ENCODE assay signal across 8 cellular contexts in the genomic region with DNA sequence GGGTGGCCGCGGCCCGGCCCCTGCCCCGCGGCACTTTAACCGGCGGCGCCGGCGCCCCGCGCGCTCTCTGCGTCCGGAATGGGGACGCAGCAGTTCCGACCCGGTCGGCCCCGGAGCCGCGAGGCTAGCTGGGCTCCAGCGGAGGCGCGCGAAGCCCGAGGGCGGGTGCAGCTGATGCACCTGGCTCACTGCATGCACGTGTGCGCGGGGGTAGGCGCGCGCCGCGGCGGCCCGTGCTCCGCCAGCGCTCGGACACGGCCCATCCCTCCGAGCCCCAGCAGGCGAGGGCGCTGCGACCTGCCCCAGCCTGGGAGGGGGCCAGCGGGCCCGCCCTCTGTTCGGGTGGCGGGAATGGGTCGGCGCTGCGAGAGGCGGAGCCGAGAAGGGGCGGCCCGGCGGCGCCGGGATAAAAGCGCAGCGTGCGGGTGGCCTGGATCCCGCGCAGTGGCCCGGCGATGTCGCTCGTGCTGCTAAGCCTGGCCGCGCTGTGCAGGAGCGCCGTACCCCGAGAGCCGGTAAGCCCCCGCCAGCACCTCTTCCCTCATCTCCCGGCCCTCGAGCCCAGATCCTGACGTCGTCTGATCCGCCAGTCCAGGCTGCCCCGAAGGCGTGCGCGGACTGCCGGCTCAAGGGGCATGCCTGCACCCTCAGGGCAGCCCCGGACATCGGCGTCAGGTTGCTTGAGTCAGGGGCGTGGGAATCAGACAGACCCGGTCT. TPM values are rescaled to one million over a fixed set of nuclear protein-coding genes. Genes with fewer than 3 reads are reported as not detected.
DNase-seq lines count a peak whose midpoint lies in the region; ATAC-seq and TF ChIP-seq lines count a peak whose summit lies in the region.

CHDH (minus strand) TSS at position 286 of the 717 bp plus-strand sequence. CDS start 22,411 bp downstream, outside the sequence.
IL17RB (plus strand) TSS at position 435 of the 717 bp plus-strand sequence; CDS start at position 456, 21 bp downstream.

- POLR2A ChIA-PET in CD4-positive, alpha-beta memory T cell (lab: Charles Lee; ENCODE audit: partially characterized antibody) = interaction anchor here (1.1 kb wide), 1 partner anchor 9 kb away, joined by 4 read pairs; no protein-coding TSS in a partner anchor

- peak within 1 kb of the TSS; percentile 91 for H3K9ac ChIP-seq in mucosa of stomach (ENCODE audit: low read length)

- 1 to 2% methylated on average over 86 to 91 of the region's 91 CpGs for WGBS in esophagus, 2 donors

- intact Hi-C loops in CD4-positive, alpha-beta memory T cell (cut with micrococcal nuclease) = no loop called here
- intact Hi-C loops in uterus (cut with DNase I; ENCODE audit: low total_unique reads) = no loop called here

- peaks cover 5% of the 10 kb centered on the region for H3K27me3 ChIP-seq in CD4-positive, alpha-beta memory T cell (ENCODE audit: insufficient read depth, low read length)
- H3K27me3 ChIP-seq in esophagus (ENCODE audit: control insufficient read depth in 1 of 2, insufficient read depth in 2 of 2, low read length in 2 of 2) (no peaks in the 10 kb centered on the region), mucosa of stomach (ENCODE audit: control insufficient read depth, insufficient read depth, low read length) (peaks cover 6% of the 10 kb centered on the region), uterus (no peaks in the 10 kb centered on the region)

- no peaks in the 10 kb centered on the region for H3K9me3 Mint-ChIP-seq in CD4-positive, alpha-beta memory T cell
- H3K9me3 Mint-ChIP-seq in T-helper 2 cell treated with Interferon-gamma antibody and Interleukin-4, amounts not matched to agents 5 μg/mL and 100 μg/mL, for 36 hours = no peaks in the 10 kb centered on the region

- peak in 1 of 2 donors; percentile 63 for TF ChIP-seq POLR2A in uterus (IDR thresholded peaks at IDR 0.05)

- no peak within 1 kb of the TSS for H3K27ac ChIP-seq in CD4-positive, alpha-beta memory T cell (ENCODE audit: low read depth, low read length)
- peak within 1 kb of the TSS in 1 of 2 donors; percentile 17 for H3K27ac ChIP-seq in esophagus (ENCODE audit: low read depth in 2 of 2, low read length in 1 of 2)
- H3K27ac ChIP-seq in uterus = peak within 1 kb of the TSS; percentile 59 to 87

- H3K36me3 ChIP-seq in CD4-positive, alpha-beta memory T cell (ENCODE audit: insufficient read depth, low read length) = no peaks in the 10 kb centered on the region
- H3K36me3 ChIP-seq in esophagus (ENCODE audit: control insufficient read depth in 2 of 2, insufficient read depth in 2 of 2, low read length in 1 of 2) (no peaks in the 10 kb centered on the region), mucosa of stomach (ENCODE audit: control insufficient read depth, insufficient read depth, low read length) (no peaks in the 10 kb centered on the region), uterus (no peaks in the 10 kb centered on the region)

- peaks cover 30 to 39% of the 10 kb centered on the region in 2 donors for H3K27me3 Mint-ChIP-seq in CD4-positive, alpha-beta memory T cell
- H3K27me3 Mint-ChIP-seq in T-helper 2 cell treated with Interferon-gamma antibody and Interleukin-4, amounts not matched to agents 5 μg/mL and 100 μg/mL, for 36 hours (ENCODE audit: low read depth) = peaks cover 63% of the 10 kb centered on the region

- CTCF ChIA-PET in CD4-positive, alpha-beta memory T cell (lab: Charles Lee; ENCODE audit: partially characterized antibody) = interaction anchor here (0.9 kb wide), 1 partner anchor 547 kb away, joined by 3 read pairs; no protein-coding TSS in a partner anchor

- peak within 1 kb of the TSS in 3 of 7 donors; percentile 27 to 71 (median 63) for H3K27ac Mint-ChIP-seq in CD4-positive, alpha-beta memory T cell
- peak within 1 kb of the TSS; percentile 33 for H3K27ac Mint-ChIP-seq in T-helper 2 cell treated with Interferon-gamma antibody and Interleukin-4, amounts not matched to agents 5 μg/mL and 100 μg/mL, for 36 hours

- H3K4me3 Mint-ChIP-seq in CD4-positive, alpha-beta memory T cell = peak within 1 kb of the TSS; percentile 28 to 77 (median 68)
- peak within 1 kb of the TSS; percentile 83 for H3K4me3 Mint-ChIP-seq in T-helper 2 cell treated with Interferon-gamma antibody and Interleukin-4, amounts not matched to agents 5 μg/mL and 100 μg/mL, for 36 hours

- H3K9me3 ChIP-seq in CD4-positive, alpha-beta memory T cell (ENCODE audit: control insufficient read depth in 1 of 2, low read length in 2 of 2) = no peaks in the 10 kb centered on the region
- H3K9me3 ChIP-seq in esophagus (ENCODE audit: control insufficient read depth in 2 of 2, insufficient read depth in 1 of 2, low read depth in 1 of 2, low read length in 1 of 2) (no peaks in the 10 kb centered on the region), mucosa of stomach (ENCODE audit: control insufficient read depth, low read length) (no peaks in the 10 kb centered on the region), uterus (no peaks in the 10 kb centered on the region)

- DNase-seq in CD4-positive, alpha-beta memory T cell = peak in 1 of 5 donors; percentile 6
- peak; percentile 44 for DNase-seq in T-helper 2 cell treated with Interferon-gamma antibody and Interleukin-4, amounts not matched to agents 5 μg/mL and 100 μg/mL, for 36 hours (ENCODE audit: low spot score)
- peak; percentile 51 to 69 for DNase-seq in uterus
- no peak for DNase-seq in DMS153 treated with DMSO at 0.1 percent for 48 hours (lab: John Stamatoyannopoulos, UW; ENCODE audit: unreplicated experiment)

- no peaks in the 10 kb centered on the region for H3K4me1 ChIP-seq in CD4-positive, alpha-beta memory T cell (ENCODE audit: insufficient read depth, low read length)
- H3K4me1 ChIP-seq in esophagus (ENCODE audit: control insufficient read depth in 2 of 2, insufficient read depth in 2 of 2, low read length in 1 of 2) (peaks cover 3 to 10% of the 10 kb centered on the region in 2 donors), mucosa of stomach (ENCODE audit: control insufficient read depth, insufficient read depth, low read length) (peaks cover 47% of the 10 kb centered on the region), uterus (peaks cover 0 to 3% of the 10 kb centered on the region in 2 donors)

- peak within 1 kb of the TSS in 1 of 2 donors; percentile 14 for H3K4me3 ChIP-seq in CD4-positive, alpha-beta memory T cell (ENCODE audit: low read length in 2 of 2)
- H3K4me3 ChIP-seq in esophagus (ENCODE audit: low read depth in 1 of 2, low read length in 2 of 2) (peak within 1 kb of the TSS; percentile 54 to 78), mucosa of stomach (ENCODE audit: low read length) (peak within 1 kb of the TSS; percentile 61), uterus (peak within 1 kb of the TSS; percentile 24 to 71)

- peaks cover 2 to 13% (median 7%) of the 10 kb centered on the region in 4 donors for H3K4me1 Mint-ChIP-seq in CD4-positive, alpha-beta memory T cell
- peaks cover 17% of the 10 kb centered on the region for H3K4me1 Mint-ChIP-seq in T-helper 2 cell treated with Interferon-gamma antibody and Interleukin-4, amounts not matched to agents 5 μg/mL and 100 μg/mL, for 36 hours (ENCODE audit: low read depth)

- peak; percentile 44 for ATAC-seq in GM19035 (IDR thresholded peaks at IDR 0.05; ENCODE audit: unreplicated experiment)
- ATAC-seq in HG03469 (IDR thresholded peaks at IDR 0.05; ENCODE audit: unreplicated experiment) = peak; percentile 29

- H3K36me3 Mint-ChIP-seq in CD4-positive, alpha-beta memory T cell = no peaks in the 10 kb centered on the region
- peaks cover 12% of the 10 kb centered on the region for H3K36me3 Mint-ChIP-seq in T-helper 2 cell treated with Interferon-gamma antibody and Interleukin-4, amounts not matched to agents 5 μg/mL and 100 μg/mL, for 36 hours (ENCODE audit: low read depth)

- TF ChIP-seq CTCF in uterus (IDR thresholded peaks at IDR 0.05) = peak in 1 of 4 experiments; percentile 19

RNA-seq across cellular contexts. Expression of gene CHDH, which starts in this region (rescaled TPM):
- under 1 TPM; 0.23 to 0.47 TPM for total RNA-seq in CD4-positive, alpha-beta memory T cell
- under 1 TPM in 1 of 2 donors, not detected in 1; 0.67 TPM for polyA plus RNA-seq in CD4-positive, alpha-beta memory T cell
- under 1 TPM; 0.46 to 0.53 TPM for polyA plus RNA-seq in esophagus
- 1 to 10 TPM; 1.8 to 9.1 (median 4.2) TPM for total RNA-seq in uterus

RNA-seq across cellular contexts. Expression of gene IL17RB, which starts in this region (rescaled TPM):
- total RNA-seq in CD4-positive, alpha-beta memory T cell = under 1 TPM; 0.64 to 0.87 TPM
- polyA plus RNA-seq in CD4-positive, alpha-beta memory T cell = 1 to 10 TPM in 1 of 2 donors, under 1 TPM in 1; 0.09 to 1.0 TPM
- under 1 TPM; 0.42 to 0.81 TPM for polyA plus RNA-seq in esophagus
- 1 to 10 TPM in 3 of 4 donors, not detected in 1; 1.3 to 4.6 (median 2.8) TPM for total RNA-seq in uterus
